1 cellular context compared by ENCODE assay signal in the genomic region with DNA sequence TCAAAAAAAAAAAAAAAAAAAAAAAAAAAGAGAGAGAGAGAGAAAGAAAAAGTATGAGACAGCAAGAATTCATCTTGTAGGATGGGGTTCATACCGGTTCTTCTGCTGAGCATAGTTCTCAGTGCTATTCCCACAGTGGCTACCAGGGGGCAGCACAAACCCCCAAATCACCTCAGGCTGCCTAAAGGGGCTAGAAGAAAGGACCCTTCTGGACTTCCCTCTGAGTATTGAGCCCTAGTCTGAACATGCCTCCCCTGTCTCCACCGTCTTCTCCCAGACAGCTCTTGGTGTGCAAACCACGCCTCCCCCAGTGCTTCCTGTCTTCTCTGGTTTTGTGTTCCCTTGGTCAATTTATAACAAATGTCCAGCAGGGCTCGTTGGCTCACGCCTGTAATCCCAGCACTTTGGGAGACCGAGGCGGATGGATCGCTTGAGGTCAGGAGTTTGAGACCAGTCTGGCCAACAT.
TF ChIP-seq lines count a peak whose summit lies in the region.

No MANE protein-coding gene starts in this region.

TF ChIP-seq in K562, 482 proteins besides CTCF, POLR2A, EP300 and RAD21 (continued from another document):
- TF ChIP-seq NR2C1 (IDR thresholded peaks at IDR 0.05) (no peak), NR2C1 (tag; IDR thresholded peaks at IDR 0.05) (no peak), E2F3 (CRISPR knock-in tag; IDR thresholded peaks at IDR 0.05) (no peak), NBN (IDR thresholded peaks at IDR 0.05; ENCODE audit: low read depth) (peak; percentile 68; the same call in 1 of the 2 replicates), NR4A1 (CRISPR knock-in tag; IDR thresholded peaks at IDR 0.05) (no peak), NR4A1 (tag; IDR thresholded peaks at IDR 0.05) (0 out of 2 replicates have a peak, but pooled peaks have one; percentile 28), PML (IDR thresholded peaks at IDR 0.05; ENCODE audit: low read length) (no peak), SRF (CRISPR knock-in tag; IDR thresholded peaks at IDR 0.05) (no peak), ZFP1 (CRISPR knock-in tag; IDR thresholded peaks at IDR 0.05) (no peak), NFE2 (IDR thresholded peaks at IDR 0.05; ENCODE audit: low read depth) (peak; percentile 56), MYBL2 (IDR thresholded peaks at IDR 0.05; ENCODE audit: low read depth) (no peak), MYBL2 (CRISPR knock-in tag; IDR thresholded peaks at IDR 0.05; ENCODE audit: borderline replicate concordance) (no peak), ARNT (IDR thresholded peaks at IDR 0.05) (0 out of 4 replicates have a peak, but pooled peaks of 1 of the 2 experiments have one; percentile 49), THRB (CRISPR knock-in tag; conservative IDR thresholded peaks at IDR 0.05) (no peak; the same call in 1 of the 2 replicates), TBP (optimal IDR thresholded peaks at IDR 0.05; ENCODE audit: low read depth, low read length) (peak; percentile 11), ZNF274 (IDR thresholded peaks at IDR 0.05; ENCODE audit: borderline replicate concordance, low read depth, low read length) (no peak), ZC3H4 (CRISPR knock-in tag; IDR thresholded peaks at IDR 0.05; ENCODE audit: borderline replicate concordance) (no peak), HDAC2 (IDR thresholded peaks at IDR 0.05) (0 out of 2 replicates have a peak, but pooled peaks have one; percentile 33), EWSR1 (IDR thresholded peaks at IDR 0.05; ENCODE audit: borderline replicate concordance, low read depth, partially characterized antibody) (no peak), SMAD1 (IDR thresholded peaks at IDR 0.05; ENCODE audit: low read depth, low read length, partially characterized antibody) (no peak), YY1 (IDR thresholded peaks at IDR 0.05; ENCODE audit: borderline replicate concordance in 1 of 3, control insufficient read depth in 1 of 3, extremely low read depth in 1 of 3, insufficient read depth in 3 of 3, insufficient read length in 1 of 3, insufficient replicate concordance in 2 of 3, low read depth in 1 of 3, low read length in 2 of 3) (peak in 1 of 3 experiments; percentile 30), KLF1 (tag; IDR thresholded peaks at IDR 0.05) (no peak), ARID2 (IDR thresholded peaks at IDR 0.05) (peak; percentile 83), YBX1 (IDR thresholded peaks at IDR 0.05) (no peak), NR0B1 (IDR thresholded peaks at IDR 0.05; ENCODE audit: partially characterized antibody) (no peak), ZNF395 (CRISPR knock-in tag; IDR thresholded peaks at IDR 0.05) (no peak), PCBP2 (IDR thresholded peaks at IDR 0.05; ENCODE audit: low read depth, low read length, poor library complexity, severe bottlenecking) (no peak), ZNF24 (IDR thresholded peaks at IDR 0.05) (no peak; the same call in 1 of the 2 replicates), CC2D1A (IDR thresholded peaks at IDR 0.05) (peak; percentile 92), C11orf30 (IDR thresholded peaks at IDR 0.05; ENCODE audit: low read depth) (peak; percentile 79), RBM22 (IDR thresholded peaks at IDR 0.05; ENCODE audit: low read depth, low read length, poor library complexity, severe bottlenecking) (no peak), ZNF780A (CRISPR knock-in tag; IDR thresholded peaks at IDR 0.05) (no peak), ZNF778 (CRISPR knock-in tag; IDR thresholded peaks at IDR 0.05) (no peak), ZNF707 (CRISPR knock-in tag; conservative IDR thresholded peaks at IDR 0.05) (no peak), ETV1 (tag; conservative IDR thresholded peaks at IDR 0.05; ENCODE audit: low read depth) (no peak), PTRF (tag; IDR thresholded peaks at IDR 0.05) (no peak), LCOR (CRISPR knock-in tag; IDR thresholded peaks at IDR 0.05) (no peak), SMARCA4 (IDR thresholded peaks at IDR 0.05) (peak; percentile 59; the same call in 1 of the 2 replicates), KLF13 (tag; IDR thresholded peaks at IDR 0.05; ENCODE audit: borderline replicate concordance, low read depth) (no peak), UBTF (IDR thresholded peaks at IDR 0.05; ENCODE audit: borderline replicate concordance in 1 of 2, low read depth in 2 of 2, low read length in 2 of 2) (no peak), TFAM (CRISPR knock-in tag; conservative IDR thresholded peaks at IDR 0.05) (no peak), SMAD2 (IDR thresholded peaks at IDR 0.05; ENCODE audit: low read depth, low read length) (no peak), IRF2 (CRISPR knock-in tag; IDR thresholded peaks at IDR 0.05) (no peak)
- TF ChIP-seq, protein P1, sequence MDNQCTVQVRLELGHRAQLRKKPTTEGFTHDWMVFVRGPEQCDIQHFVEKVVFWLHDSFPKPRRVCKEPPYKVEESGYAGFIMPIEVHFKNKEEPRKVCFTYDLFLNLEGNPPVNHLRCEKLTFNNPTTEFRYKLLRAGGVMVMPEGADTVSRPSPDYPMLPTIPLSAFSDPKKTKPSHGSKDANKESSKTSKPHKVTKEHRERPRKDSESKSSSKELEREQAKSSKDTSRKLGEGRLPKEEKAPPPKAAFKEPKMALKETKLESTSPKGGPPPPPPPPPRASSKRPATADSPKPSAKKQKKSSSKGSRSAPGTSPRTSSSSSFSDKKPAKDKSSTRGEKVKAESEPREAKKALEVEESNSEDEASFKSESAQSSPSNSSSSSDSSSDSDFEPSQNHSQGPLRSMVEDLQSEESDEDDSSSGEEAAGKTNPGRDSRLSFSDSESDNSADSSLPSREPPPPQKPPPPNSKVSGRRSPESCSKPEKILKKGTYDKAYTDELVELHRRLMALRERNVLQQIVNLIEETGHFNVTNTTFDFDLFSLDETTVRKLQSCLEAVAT (IDR thresholded peaks at IDR 0.05) = no peak
- TF ChIP-seq, protein P2, sequence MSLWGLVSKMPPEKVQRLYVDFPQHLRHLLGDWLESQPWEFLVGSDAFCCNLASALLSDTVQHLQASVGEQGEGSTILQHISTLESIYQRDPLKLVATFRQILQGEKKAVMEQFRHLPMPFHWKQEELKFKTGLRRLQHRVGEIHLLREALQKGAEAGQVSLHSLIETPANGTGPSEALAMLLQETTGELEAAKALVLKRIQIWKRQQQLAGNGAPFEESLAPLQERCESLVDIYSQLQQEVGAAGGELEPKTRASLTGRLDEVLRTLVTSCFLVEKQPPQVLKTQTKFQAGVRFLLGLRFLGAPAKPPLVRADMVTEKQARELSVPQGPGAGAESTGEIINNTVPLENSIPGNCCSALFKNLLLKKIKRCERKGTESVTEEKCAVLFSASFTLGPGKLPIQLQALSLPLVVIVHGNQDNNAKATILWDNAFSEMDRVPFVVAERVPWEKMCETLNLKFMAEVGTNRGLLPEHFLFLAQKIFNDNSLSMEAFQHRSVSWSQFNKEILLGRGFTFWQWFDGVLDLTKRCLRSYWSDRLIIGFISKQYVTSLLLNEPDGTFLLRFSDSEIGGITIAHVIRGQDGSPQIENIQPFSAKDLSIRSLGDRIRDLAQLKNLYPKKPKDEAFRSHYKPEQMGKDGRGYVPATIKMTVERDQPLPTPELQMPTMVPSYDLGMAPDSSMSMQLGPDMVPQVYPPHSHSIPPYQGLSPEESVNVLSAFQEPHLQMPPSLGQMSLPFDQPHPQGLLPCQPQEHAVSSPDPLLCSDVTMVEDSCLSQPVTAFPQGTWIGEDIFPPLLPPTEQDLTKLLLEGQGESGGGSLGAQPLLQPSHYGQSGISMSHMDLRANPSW (CRISPR knock-in tag; IDR thresholded peaks at IDR 0.05) = 0 out of 2 replicates have a peak, but pooled peaks have one; percentile 53
- TF ChIP-seq, protein P3, sequence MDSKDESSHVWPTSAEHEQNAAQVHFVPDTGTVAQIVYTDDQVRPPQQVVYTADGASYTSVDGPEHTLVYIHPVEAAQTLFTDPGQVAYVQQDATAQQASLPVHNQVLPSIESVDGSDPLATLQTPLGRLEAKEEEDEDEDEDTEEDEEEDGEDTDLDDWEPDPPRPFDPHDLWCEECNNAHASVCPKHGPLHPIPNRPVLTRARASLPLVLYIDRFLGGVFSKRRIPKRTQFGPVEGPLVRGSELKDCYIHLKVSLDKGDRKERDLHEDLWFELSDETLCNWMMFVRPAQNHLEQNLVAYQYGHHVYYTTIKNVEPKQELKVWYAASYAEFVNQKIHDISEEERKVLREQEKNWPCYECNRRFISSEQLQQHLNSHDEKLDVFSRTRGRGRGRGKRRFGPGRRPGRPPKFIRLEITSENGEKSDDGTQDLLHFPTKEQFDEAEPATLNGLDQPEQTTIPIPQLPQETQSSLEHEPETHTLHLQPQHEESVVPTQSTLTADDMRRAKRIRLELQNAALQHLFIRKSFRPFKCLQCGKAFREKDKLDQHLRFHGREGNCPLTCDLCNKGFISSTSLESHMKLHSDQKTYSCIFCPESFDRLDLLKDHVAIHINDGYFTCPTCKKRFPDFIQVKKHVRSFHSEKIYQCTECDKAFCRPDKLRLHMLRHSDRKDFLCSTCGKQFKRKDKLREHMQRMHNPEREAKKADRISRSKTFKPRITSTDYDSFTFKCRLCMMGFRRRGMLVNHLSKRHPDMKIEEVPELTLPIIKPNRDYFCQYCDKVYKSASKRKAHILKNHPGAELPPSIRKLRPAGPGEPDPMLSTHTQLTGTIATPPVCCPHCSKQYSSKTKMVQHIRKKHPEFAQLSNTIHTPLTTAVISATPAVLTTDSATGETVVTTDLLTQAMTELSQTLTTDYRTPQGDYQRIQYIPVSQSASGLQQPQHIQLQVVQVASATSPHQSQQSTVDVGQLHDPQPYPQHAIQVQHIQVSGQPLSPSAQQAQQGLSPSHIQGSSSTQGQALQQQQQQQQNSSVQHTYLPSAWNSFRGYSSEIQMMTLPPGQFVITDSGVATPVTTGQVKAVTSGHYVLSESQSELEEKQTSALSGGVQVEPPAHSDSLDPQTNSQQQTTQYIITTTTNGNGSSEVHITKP (IDR thresholded peaks at IDR 0.05; ENCODE audit: partially characterized antibody) = peak; percentile 29
